ENCODE assay signal across 22 cellular contexts in the genomic region with DNA sequence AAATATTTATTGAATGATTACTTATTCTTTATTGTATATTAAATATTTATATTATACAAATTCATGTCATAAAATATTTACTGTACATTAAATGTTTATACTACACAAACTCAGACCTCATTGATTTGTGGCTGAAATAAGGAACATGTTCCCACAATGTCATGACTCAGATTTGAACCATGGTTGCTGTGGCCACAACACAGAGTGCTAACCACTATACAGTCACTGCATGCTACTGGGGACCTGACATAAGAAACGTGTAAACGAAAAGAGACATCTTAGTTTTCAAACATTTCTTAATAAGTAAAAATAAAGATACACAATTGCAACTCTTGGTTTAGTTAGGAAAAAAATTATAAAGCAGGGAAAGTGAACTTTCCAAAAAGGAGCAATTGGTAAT.
"Had no signal": no experiment of that assay in that cellular context is flagged by ENCODE, and none has a peak within 500 bp of the region (broad histone marks: within the 10 kb centered on the region; RNA-seq: fewer than 3 reads in every experiment).

No MANE protein-coding gene starts in this region.

- DNase-seq: activated B cell treated with CpG ODN at 0.5 μM for 24 hours; activated CD4-positive, alpha-beta memory T cell treated with anti-CD3 and anti-CD28 coated beads for 36 hours; activated CD4-positive, alpha-beta T cell treated with anti-CD3 and anti-CD28 coated beads, Interleukin-2, amount 10 ng/mL, durations not matched to agents 7 days and 5 days; activated gamma-delta T cell treated with Interleukin-2 at 50 U/mL for 16 hours; activated naive CD4-positive, alpha-beta T cell treated with anti-CD3 and anti-CD28 coated beads, Interleukin-2, amount 10 ng/mL, durations not matched to agents 7 days and 5 days; activated naive CD8-positive, alpha-beta T cell treated with anti-CD3 and anti-CD28 coated beads for 36 hours; activated T-cell treated with anti-CD3 and anti-CD28 coated beads for 4 hours; activated T-cell treated with anti-CD3 and anti-CD28 coated beads, Interleukin-2, amount 50 U/mL, for 72 hours; cerebellar nuclear complex; KG1; MM.1S; NCI-H1092 treated with DMSO at 0.1 percent for 48 hours; NCI-H1436; NCI-H1694 treated with DMSO at 0.1 percent for 48 hours; NCI-H2029 treated with DMSO at 0.1 percent for 48 hours; NCI-H510A treated with DMSO at 0.1 percent for 48 hours; NCI-H69; PC-9; SHP77 treated with DMSO at 0.1 percent for 48 hours; T-helper 17 cell; T-helper 9 cell had no signal

- H3K4me3 ChIP-seq: PC-9 had no signal

- H3K27ac ChIP-seq: PC-9 had no signal

- FAIRE-seq: colon had no signal

- H2AFZ ChIP-seq: PC-9 had no signal

- H3K4me2 ChIP-seq: PC-9 had no signal

- ATAC-seq: activated T-cell treated with anti-CD3 and anti-CD28 coated beads, Interleukin-2, amount 50 U/mL, for 72 hours; T-helper 17 cell had no signal
